ENCODE assay signal across 8 cellular contexts in genomic region chr18:55588001-55588875, GRCh38. TPM values are rescaled to one million over a fixed set of nuclear protein-coding genes. Genes with fewer than 3 reads are reported as not detected.
DNase-seq lines count a peak whose midpoint lies in the region; ATAC-seq and TF ChIP-seq lines count a peak whose summit lies in the region.

Gene TCF4 (minus strand): TSS chr18:55588192. CDS start chr18:55587116, 1,076 bp downstream.

- H3K4me2 ChIP-seq in MM.1S (ENCODE audit: low read depth, low read length), result peak within 1 kb of the TSS; percentile 85

- peak in 1 of 2 donors; percentile 20 for TF ChIP-seq POLR2A in gastrocnemius medialis (IDR thresholded peaks at IDR 0.05)

- peaks cover 11% of the 10 kb centered on the region for H3F3A ChIP-seq in MM.1S (ENCODE audit: insufficient read depth, low read length)

- in situ Hi-C loops in gastrocnemius medialis (cut with MboI; ENCODE audit: low sequenced_read_pairs in 4 of 4), result loop anchor here (5.0 to 25.0 kb wide), 5 partner anchors 163 to 353 kb away; no protein-coding TSS in a partner anchor

- TF ChIP-seq CTCF in MM.1S (IDR thresholded peaks at IDR 0.05; ENCODE audit: low read length), result no peak
- TF ChIP-seq CTCF in colonic mucosa (IDR thresholded peaks at IDR 0.05), result no peak
- no peak for TF ChIP-seq CTCF in gastrocnemius medialis (IDR thresholded peaks at IDR 0.05 in 4 of 5, conservative IDR thresholded peaks at IDR 0.05 in 1 of 5)

- H3K27me3 ChIP-seq in MM.1S (replicated peaks; ENCODE audit: insufficient read depth, low read length) (no peaks in the 10 kb centered on the region), colonic mucosa (peaks cover 5% of the 10 kb centered on the region), gastrocnemius medialis (no peaks in the 10 kb centered on the region)

- H3K4me1 ChIP-seq in MM.1S (ENCODE audit: low read length), result no peaks in the 10 kb centered on the region; the same call in 1 of the 2 replicates
- no peaks in the 10 kb centered on the region for H3K4me1 ChIP-seq in colonic mucosa
- H3K4me1 ChIP-seq in gastrocnemius medialis, result peaks cover 19 to 22% of the 10 kb centered on the region in 2 donors

- H3K27ac ChIP-seq in MM.1S (ENCODE audit: low read length), result peak within 1 kb of the TSS; percentile 72
- peak within 1 kb of the TSS; percentile 44 for H3K27ac ChIP-seq in colonic mucosa
- peak within 1 kb of the TSS; percentile 88 to 93 (median 91) for H3K27ac ChIP-seq in gastrocnemius medialis

- no peaks in the 10 kb centered on the region for H4K20me1 ChIP-seq in MM.1S (ENCODE audit: insufficient read depth, low read length)

- H3K36me3 ChIP-seq in MM.1S (replicated peaks; ENCODE audit: insufficient read depth, low read length) (no peaks in the 10 kb centered on the region), colonic mucosa (no peaks in the 10 kb centered on the region), gastrocnemius medialis (no peaks in the 10 kb centered on the region)

- peak within 1 kb of the TSS; percentile 99 for H2AFZ ChIP-seq in MM.1S (ENCODE audit: low read length)

- DNase-seq in MM.1S (peak; percentile 53), colonic mucosa (peak; percentile 26), inferior parietal cortex (ENCODE audit: extremely low spot score) (peak; percentile 71), gastrocnemius medialis (peak; percentile 32 to 55)

- intact Hi-C loops in colonic mucosa (cut with DNase I) (loop anchor here (10.0 kb wide), 1 partner anchor 183 kb away; no protein-coding TSS in a partner anchor), gastrocnemius medialis (cut with DNase I; ENCODE audit: low total_unique reads) (loop anchor here (1.0 to 10.0 kb wide), 7 partner anchors 111 to 1047 kb away; partner anchors contain the start of gene TXNL1)

- H3K9ac ChIP-seq in MM.1S (ENCODE audit: low read length), result peak within 1 kb of the TSS; percentile 58
- H3K9ac ChIP-seq in colonic mucosa (ENCODE audit: low read depth in 2 of 2, low read length in 2 of 2), result peak within 1 kb of the TSS; percentile 22 to 35

- ATAC-seq in SK-N-SH treated with all-trans-retinoic acid at 6 μM for 48 hours (peak; percentile 32), gastrocnemius medialis (peak; percentile 45 to 59), GM19328 (IDR thresholded peaks at IDR 0.05; ENCODE audit: unreplicated experiment) (no peak), HG02571 (IDR thresholded peaks at IDR 0.05; ENCODE audit: unreplicated experiment) (no peak)

- H3K4me3 ChIP-seq in GM08714 (ENCODE audit: low read length), result peak within 1 kb of the TSS; percentile 77
- H3K4me3 ChIP-seq in MM.1S (ENCODE audit: low read length), result peak within 1 kb of the TSS; percentile 77
- H3K4me3 ChIP-seq in colonic mucosa, result peak within 1 kb of the TSS; percentile 31
- H3K4me3 ChIP-seq in gastrocnemius medialis, result peak within 1 kb of the TSS; percentile 70 to 86 (median 78)

- H3K9me3 ChIP-seq in MM.1S (replicated peaks; ENCODE audit: insufficient read depth, low read length), result no peaks in the 10 kb centered on the region
- H3K9me3 ChIP-seq in colonic mucosa, result no peaks in the 10 kb centered on the region
- H3K9me3 ChIP-seq in gastrocnemius medialis, result no peaks in the 10 kb centered on the region

- H3K79me2 ChIP-seq in MM.1S (ENCODE audit: low read length), result no peaks in the 10 kb centered on the region

- no peaks in the 10 kb centered on the region for H3K9me2 ChIP-seq in MM.1S (replicated peaks; ENCODE audit: insufficient read depth, low read length)

TF ChIP-seq in SK-N-SH treated with all-trans-retinoic acid at 6 μM for 48 hours, 23 proteins besides CTCF, POLR2A, EP300 and RAD21:
- no peak for TF ChIP-seq TOX (CRISPR knock-in tag; IDR thresholded peaks at IDR 0.05; ENCODE audit: borderline replicate concordance)
- no peak for TF ChIP-seq ZFP30 (CRISPR knock-in tag; IDR thresholded peaks at IDR 0.05)
- no peak for TF ChIP-seq BACH2 (CRISPR knock-in tag; IDR thresholded peaks at IDR 0.05; ENCODE audit: borderline replicate concordance)
- no peak for TF ChIP-seq ZNF70 (CRISPR knock-in tag; IDR thresholded peaks at IDR 0.05)
- TF ChIP-seq PPARA (CRISPR knock-in tag; IDR thresholded peaks at IDR 0.05; ENCODE audit: borderline replicate concordance), result no peak
- no peak for TF ChIP-seq CREB5 (CRISPR knock-in tag; IDR thresholded peaks at IDR 0.05; ENCODE audit: low read depth)
- TF ChIP-seq TSHZ2 (CRISPR knock-in tag; IDR thresholded peaks at IDR 0.05), result no peak
- TF ChIP-seq ARNTL (CRISPR knock-in tag; IDR thresholded peaks at IDR 0.05; ENCODE audit: borderline replicate concordance, low read depth), result no peak
- no peak for TF ChIP-seq ZFP3 (CRISPR knock-in tag; IDR thresholded peaks at IDR 0.05)
- no peak for TF ChIP-seq ESRRG (CRISPR knock-in tag; IDR thresholded peaks at IDR 0.05)
- TF ChIP-seq PATZ1 (CRISPR knock-in tag; IDR thresholded peaks at IDR 0.05; ENCODE audit: borderline replicate concordance), result no peak
- no peak for TF ChIP-seq GLIS3 (CRISPR knock-in tag; IDR thresholded peaks at IDR 0.05)
- TF ChIP-seq CSDC2 (CRISPR knock-in tag; IDR thresholded peaks at IDR 0.05), result no peak
TF ChIP-seq in SK-N-SH treated with all-trans-retinoic acid at 6 μM for 48 hours: peak in this region for 0.

RNA-seq across cellular contexts. Expression of gene TCF4, which starts in this region (rescaled TPM):
- total RNA-seq in colonic mucosa (10 to 100 TPM in 1 of 2 donors, 1 to 10 TPM in 1; 9.8 to 29.0 TPM), gastrocnemius medialis (10 to 100 TPM; 40.3 to 60.6 (median 53.6) TPM)

Comparison
In these comparisons a context has a peak if more than half of its experiments do, and no peak if none do; other contexts are left out.
1. ATAC-seq: peak in SK-N-SH treated with all-trans-retinoic acid at 6 μM for 48 hours (single experiment) and gastrocnemius medialis (2 of 2); none in GM19328 (single experiment) and HG02571 (single experiment).
2. Peak in every context shown above with its lines, with median percentiles within 50 percentile points of each other: H3K4me3 ChIP-seq, DNase-seq and H3K27ac ChIP-seq.